1 cellular context compared by ENCODE assay signal in genomic region chr11:77407613-77408012, GRCh38.
TF ChIP-seq lines count a peak whose summit lies in the region.

No MANE protein-coding gene starts in this region.

TF ChIP-seq in HepG2, 621 proteins besides CTCF, POLR2A, EP300 and RAD21 (continued from another document and continues in another):
- TF ChIP-seq ZNF292 (CRISPR knock-in tag; IDR thresholded peaks at IDR 0.05; ENCODE audit: borderline replicate concordance, low read depth) (no peak), HBP1 (CRISPR knock-in tag; IDR thresholded peaks at IDR 0.05; ENCODE audit: low read depth) (no peak), NR2F6 (IDR thresholded peaks at IDR 0.05) (no peak), NR2F6 (CRISPR knock-in tag; IDR thresholded peaks at IDR 0.05) (peak; percentile 13; the same call in 1 of the 2 replicates), POGK (CRISPR knock-in tag; conservative IDR thresholded peaks at IDR 0.05) (no peak), SRSF4 (IDR thresholded peaks at IDR 0.05; ENCODE audit: low read depth, low read length, poor library complexity, severe bottlenecking) (no peak), MXI1 (IDR thresholded peaks at IDR 0.05; ENCODE audit: borderline replicate concordance, low read depth, low read length) (no peak; the same call in 2 of the 3 replicates), HNRNPUL1 (IDR thresholded peaks at IDR 0.05; ENCODE audit: low read depth, low read length) (no peak), ZFP82 (CRISPR knock-in tag; IDR thresholded peaks at IDR 0.05; ENCODE audit: borderline replicate concordance) (no peak), SMAD1 (CRISPR knock-in tag; IDR thresholded peaks at IDR 0.05; ENCODE audit: borderline replicate concordance, low read depth) (no peak), ZNF770 (CRISPR knock-in tag; IDR thresholded peaks at IDR 0.05) (no peak), NR3C1 (CRISPR knock-in tag; IDR thresholded peaks at IDR 0.05) (no peak), ZNF446 (CRISPR knock-in tag; IDR thresholded peaks at IDR 0.05) (no peak), ETV5 (CRISPR knock-in tag; IDR thresholded peaks at IDR 0.05; ENCODE audit: borderline replicate concordance) (peak; percentile 42; the same call in 1 of the 2 replicates), ZNF430 (CRISPR knock-in tag; IDR thresholded peaks at IDR 0.05) (no peak), HCFC1 (IDR thresholded peaks at IDR 0.05; ENCODE audit: low read depth, low read length) (no peak), ZNF543 (CRISPR knock-in tag; IDR thresholded peaks at IDR 0.05) (no peak), ZKSCAN5 (CRISPR knock-in tag; IDR thresholded peaks at IDR 0.05) (no peak), ZFP37 (CRISPR knock-in tag; IDR thresholded peaks at IDR 0.05; ENCODE audit: borderline replicate concordance) (no peak), ZNF747 (CRISPR knock-in tag; IDR thresholded peaks at IDR 0.05; ENCODE audit: borderline replicate concordance) (no peak), NFIB (CRISPR knock-in tag; IDR thresholded peaks at IDR 0.05; ENCODE audit: borderline replicate concordance) (no peak), ZNF83 (CRISPR knock-in tag; IDR thresholded peaks at IDR 0.05; ENCODE audit: borderline replicate concordance) (no peak), ZBTB21 (CRISPR knock-in tag; IDR thresholded peaks at IDR 0.05) (no peak), KDM5A (IDR thresholded peaks at IDR 0.05; ENCODE audit: borderline replicate concordance, low read length) (no peak), PHF8 (CRISPR knock-in tag; IDR thresholded peaks at IDR 0.05) (no peak), RELA (CRISPR knock-in tag; IDR thresholded peaks at IDR 0.05) (no peak), ZNF788 (CRISPR knock-in tag; IDR thresholded peaks at IDR 0.05; ENCODE audit: borderline replicate concordance) (no peak), FOSL1 (CRISPR knock-in tag; IDR thresholded peaks at IDR 0.05; ENCODE audit: borderline replicate concordance) (no peak), PRMT3 (CRISPR knock-in tag; IDR thresholded peaks at IDR 0.05; ENCODE audit: borderline replicate concordance, low read depth) (no peak), YY1 (IDR thresholded peaks at IDR 0.05; ENCODE audit: insufficient read depth, insufficient replicate concordance, low read depth, low read length) (no peak), ZSCAN5A (CRISPR knock-in tag; IDR thresholded peaks at IDR 0.05; ENCODE audit: borderline replicate concordance) (no peak), ZNF180 (CRISPR knock-in tag; IDR thresholded peaks at IDR 0.05; ENCODE audit: borderline replicate concordance, low read depth) (no peak), ZNF766 (CRISPR knock-in tag; IDR thresholded peaks at IDR 0.05; ENCODE audit: borderline replicate concordance) (no peak), ZNF564 (CRISPR knock-in tag; IDR thresholded peaks at IDR 0.05) (no peak), DMAP1 (CRISPR knock-in tag; IDR thresholded peaks at IDR 0.05) (no peak), ZBTB42 (CRISPR knock-in tag; IDR thresholded peaks at IDR 0.05) (no peak)
- TF ChIP-seq, protein P1, sequence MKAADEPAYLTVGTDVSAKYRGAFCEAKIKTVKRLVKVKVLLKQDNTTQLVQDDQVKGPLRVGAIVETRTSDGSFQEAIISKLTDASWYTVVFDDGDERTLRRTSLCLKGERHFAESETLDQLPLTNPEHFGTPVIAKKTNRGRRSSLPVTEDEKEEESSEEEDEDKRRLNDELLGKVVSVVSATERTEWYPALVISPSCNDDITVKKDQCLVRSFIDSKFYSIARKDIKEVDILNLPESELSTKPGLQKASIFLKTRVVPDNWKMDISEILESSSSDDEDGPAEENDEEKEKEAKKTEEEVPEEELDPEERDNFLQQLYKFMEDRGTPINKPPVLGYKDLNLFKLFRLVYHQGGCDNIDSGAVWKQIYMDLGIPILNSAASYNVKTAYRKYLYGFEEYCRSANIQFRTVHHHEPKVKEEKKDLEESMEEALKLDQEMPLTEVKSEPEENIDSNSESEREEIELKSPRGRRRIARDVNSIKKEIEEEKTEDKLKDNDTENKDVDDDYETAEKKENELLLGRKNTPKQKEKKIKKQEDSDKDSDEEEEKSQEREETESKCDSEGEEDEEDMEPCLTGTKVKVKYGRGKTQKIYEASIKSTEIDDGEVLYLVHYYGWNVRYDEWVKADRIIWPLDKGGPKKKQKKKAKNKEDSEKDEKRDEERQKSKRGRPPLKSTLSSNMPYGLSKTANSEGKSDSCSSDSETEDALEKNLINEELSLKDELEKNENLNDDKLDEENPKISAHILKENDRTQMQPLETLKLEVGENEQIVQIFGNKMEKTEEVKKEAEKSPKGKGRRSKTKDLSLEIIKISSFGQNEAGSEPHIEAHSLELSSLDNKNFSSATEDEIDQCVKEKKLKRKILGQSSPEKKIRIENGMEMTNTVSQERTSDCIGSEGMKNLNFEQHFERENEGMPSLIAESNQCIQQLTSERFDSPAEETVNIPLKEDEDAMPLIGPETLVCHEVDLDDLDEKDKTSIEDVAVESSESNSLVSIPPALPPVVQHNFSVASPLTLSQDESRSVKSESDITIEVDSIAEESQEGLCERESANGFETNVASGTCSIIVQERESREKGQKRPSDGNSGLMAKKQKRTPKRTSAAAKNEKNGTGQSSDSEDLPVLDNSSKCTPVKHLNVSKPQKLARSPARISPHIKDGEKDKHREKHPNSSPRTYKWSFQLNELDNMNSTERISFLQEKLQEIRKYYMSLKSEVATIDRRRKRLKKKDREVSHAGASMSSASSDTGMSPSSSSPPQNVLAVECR (CRISPR knock-in tag; IDR thresholded peaks at IDR 0.05; ENCODE audit: borderline replicate concordance) = no peak
- TF ChIP-seq, protein P2, sequence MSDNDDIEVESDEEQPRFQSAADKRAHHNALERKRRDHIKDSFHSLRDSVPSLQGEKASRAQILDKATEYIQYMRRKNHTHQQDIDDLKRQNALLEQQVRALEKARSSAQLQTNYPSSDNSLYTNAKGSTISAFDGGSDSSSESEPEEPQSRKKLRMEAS (IDR thresholded peaks at IDR 0.05) = peak; percentile 29; the same call in 1 of the 2 replicates
- TF ChIP-seq, protein P3, sequence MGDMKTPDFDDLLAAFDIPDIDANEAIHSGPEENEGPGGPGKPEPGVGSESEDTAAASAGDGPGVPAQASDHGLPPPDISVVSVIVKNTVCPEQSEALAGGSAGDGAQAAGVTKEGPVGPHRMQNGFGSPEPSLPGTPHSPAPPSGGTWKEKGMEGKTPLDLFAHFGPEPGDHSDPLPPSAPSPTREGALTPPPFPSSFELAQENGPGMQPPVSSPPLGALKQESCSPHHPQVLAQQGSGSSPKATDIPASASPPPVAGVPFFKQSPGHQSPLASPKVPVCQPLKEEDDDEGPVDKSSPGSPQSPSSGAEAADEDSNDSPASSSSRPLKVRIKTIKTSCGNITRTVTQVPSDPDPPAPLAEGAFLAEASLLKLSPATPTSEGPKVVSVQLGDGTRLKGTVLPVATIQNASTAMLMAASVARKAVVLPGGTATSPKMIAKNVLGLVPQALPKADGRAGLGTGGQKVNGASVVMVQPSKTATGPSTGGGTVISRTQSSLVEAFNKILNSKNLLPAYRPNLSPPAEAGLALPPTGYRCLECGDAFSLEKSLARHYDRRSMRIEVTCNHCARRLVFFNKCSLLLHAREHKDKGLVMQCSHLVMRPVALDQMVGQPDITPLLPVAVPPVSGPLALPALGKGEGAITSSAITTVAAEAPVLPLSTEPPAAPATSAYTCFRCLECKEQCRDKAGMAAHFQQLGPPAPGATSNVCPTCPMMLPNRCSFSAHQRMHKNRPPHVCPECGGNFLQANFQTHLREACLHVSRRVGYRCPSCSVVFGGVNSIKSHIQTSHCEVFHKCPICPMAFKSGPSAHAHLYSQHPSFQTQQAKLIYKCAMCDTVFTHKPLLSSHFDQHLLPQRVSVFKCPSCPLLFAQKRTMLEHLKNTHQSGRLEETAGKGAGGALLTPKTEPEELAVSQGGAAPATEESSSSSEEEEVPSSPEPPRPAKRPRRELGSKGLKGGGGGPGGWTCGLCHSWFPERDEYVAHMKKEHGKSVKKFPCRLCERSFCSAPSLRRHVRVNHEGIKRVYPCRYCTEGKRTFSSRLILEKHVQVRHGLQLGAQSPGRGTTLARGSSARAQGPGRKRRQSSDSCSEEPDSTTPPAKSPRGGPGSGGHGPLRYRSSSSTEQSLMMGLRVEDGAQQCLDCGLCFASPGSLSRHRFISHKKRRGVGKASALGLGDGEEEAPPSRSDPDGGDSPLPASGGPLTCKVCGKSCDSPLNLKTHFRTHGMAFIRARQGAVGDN (CRISPR knock-in tag; IDR thresholded peaks at IDR 0.05) = no peak
- TF ChIP-seq, protein P4, sequence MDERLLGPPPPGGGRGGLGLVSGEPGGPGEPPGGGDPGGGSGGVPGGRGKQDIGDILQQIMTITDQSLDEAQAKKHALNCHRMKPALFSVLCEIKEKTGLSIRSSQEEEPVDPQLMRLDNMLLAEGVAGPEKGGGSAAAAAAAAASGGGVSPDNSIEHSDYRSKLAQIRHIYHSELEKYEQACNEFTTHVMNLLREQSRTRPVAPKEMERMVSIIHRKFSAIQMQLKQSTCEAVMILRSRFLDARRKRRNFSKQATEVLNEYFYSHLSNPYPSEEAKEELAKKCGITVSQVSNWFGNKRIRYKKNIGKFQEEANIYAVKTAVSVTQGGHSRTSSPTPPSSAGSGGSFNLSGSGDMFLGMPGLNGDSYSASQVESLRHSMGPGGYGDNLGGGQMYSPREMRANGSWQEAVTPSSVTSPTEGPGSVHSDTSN (CRISPR knock-in tag; IDR thresholded peaks at IDR 0.05) = no peak
- TF ChIP-seq, protein P5, sequence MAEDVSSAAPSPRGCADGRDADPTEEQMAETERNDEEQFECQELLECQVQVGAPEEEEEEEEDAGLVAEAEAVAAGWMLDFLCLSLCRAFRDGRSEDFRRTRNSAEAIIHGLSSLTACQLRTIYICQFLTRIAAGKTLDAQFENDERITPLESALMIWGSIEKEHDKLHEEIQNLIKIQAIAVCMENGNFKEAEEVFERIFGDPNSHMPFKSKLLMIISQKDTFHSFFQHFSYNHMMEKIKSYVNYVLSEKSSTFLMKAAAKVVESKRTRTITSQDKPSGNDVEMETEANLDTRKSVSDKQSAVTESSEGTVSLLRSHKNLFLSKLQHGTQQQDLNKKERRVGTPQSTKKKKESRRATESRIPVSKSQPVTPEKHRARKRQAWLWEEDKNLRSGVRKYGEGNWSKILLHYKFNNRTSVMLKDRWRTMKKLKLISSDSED (CRISPR knock-in tag; IDR thresholded peaks at IDR 0.05) = no peak
- TF ChIP-seq, protein P6, sequence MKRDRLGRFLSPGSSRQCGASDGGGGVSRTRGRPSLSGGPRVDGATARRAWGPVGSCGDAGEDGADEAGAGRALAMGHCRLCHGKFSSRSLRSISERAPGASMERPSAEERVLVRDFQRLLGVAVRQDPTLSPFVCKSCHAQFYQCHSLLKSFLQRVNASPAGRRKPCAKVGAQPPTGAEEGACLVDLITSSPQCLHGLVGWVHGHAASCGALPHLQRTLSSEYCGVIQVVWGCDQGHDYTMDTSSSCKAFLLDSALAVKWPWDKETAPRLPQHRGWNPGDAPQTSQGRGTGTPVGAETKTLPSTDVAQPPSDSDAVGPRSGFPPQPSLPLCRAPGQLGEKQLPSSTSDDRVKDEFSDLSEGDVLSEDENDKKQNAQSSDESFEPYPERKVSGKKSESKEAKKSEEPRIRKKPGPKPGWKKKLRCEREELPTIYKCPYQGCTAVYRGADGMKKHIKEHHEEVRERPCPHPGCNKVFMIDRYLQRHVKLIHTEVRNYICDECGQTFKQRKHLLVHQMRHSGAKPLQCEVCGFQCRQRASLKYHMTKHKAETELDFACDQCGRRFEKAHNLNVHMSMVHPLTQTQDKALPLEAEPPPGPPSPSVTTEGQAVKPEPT (CRISPR knock-in tag; IDR thresholded peaks at IDR 0.05; ENCODE audit: low read depth) = no peak
